8 cellular contexts compared by ENCODE assay signal in the genomic region with DNA sequence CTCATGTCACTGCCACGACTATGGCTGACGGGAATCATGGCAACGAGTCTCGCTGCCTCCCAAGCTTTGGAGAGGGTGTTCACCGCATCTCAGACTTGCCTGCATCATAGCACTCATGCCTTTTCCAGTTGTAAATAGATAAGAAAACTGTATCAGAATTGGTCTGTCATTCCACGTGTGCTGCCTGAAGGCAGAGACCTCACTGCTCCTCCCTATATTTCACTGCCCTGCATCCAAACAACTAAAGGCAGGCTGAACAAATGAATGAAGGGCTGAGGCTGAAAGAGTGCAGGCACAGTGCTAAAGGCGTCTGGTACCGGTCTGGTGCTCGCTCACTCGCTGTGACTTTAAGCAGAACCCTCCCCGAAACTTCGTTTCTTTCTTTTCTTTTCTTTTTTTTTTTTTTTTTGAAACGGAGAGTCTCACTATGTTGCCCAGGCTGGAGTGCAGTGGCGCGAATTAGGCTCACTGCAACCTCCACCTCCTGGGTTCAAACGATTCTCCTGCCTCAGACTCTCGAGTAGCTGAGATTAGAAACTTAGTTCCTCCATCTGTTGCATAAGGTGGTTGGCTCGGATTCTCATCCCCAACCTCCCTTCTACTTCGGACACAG. TPM values are rescaled to one million over a fixed set of nuclear protein-coding genes. Genes with fewer than 3 reads are reported as not detected.
DNase-seq lines count a peak whose midpoint lies in the region; ATAC-seq and TF ChIP-seq lines count a peak whose summit lies in the region.

No MANE protein-coding gene starts in this region.

- peak overlapping the region; percentile 92 for H3K27ac Mint-ChIP-seq in activated CD4-positive, alpha-beta T cell treated with anti-CD3 and anti-CD28 coated beads, Interleukin-2, amount 10 ng/mL, durations not matched to agents 7 days and 5 days
- H3K27ac Mint-ChIP-seq in naive thymus-derived CD8-positive, alpha-beta T cell = peak overlapping the region in 9 of 10 donors; percentile 88 to 97 (median 94)

- peaks cover 7% of the 10 kb centered on the region for H3K36me3 Mint-ChIP-seq in activated CD4-positive, alpha-beta T cell treated with anti-CD3 and anti-CD28 coated beads, Interleukin-2, amount 10 ng/mL, durations not matched to agents 7 days and 5 days (ENCODE audit: low read depth)
- peaks cover 0 to 10% (median 2%) of the 10 kb centered on the region in 3 donors for H3K36me3 Mint-ChIP-seq in naive thymus-derived CD8-positive, alpha-beta T cell

- H3K27me3 Mint-ChIP-seq in activated CD4-positive, alpha-beta T cell treated with anti-CD3 and anti-CD28 coated beads, Interleukin-2, amount 10 ng/mL, durations not matched to agents 7 days and 5 days = no peaks in the 10 kb centered on the region
- no peaks in the 10 kb centered on the region for H3K27me3 Mint-ChIP-seq in naive thymus-derived CD8-positive, alpha-beta T cell

- H3K9me3 Mint-ChIP-seq in activated CD4-positive, alpha-beta T cell treated with anti-CD3 and anti-CD28 coated beads, Interleukin-2, amount 10 ng/mL, durations not matched to agents 7 days and 5 days = no peaks in the 10 kb centered on the region
- no peaks in the 10 kb centered on the region for H3K9me3 Mint-ChIP-seq in naive thymus-derived CD8-positive, alpha-beta T cell

- DNase-seq in activated CD4-positive, alpha-beta T cell treated with anti-CD3 and anti-CD28 coated beads, Interleukin-2, amount 10 ng/mL, durations not matched to agents 7 days and 5 days = no peak
- DNase-seq in activated CD4-positive, alpha-beta T cell treated with anti-CD3 and anti-CD28 coated beads for 48 hours = no peak
- DNase-seq in MG63 = no peak
- DNase-seq in dorsolateral prefrontal cortex = no peak
- DNase-seq in naive thymus-derived CD8-positive, alpha-beta T cell = no peak
- no peak for DNase-seq in activated CD4-positive, CD25-positive, alpha-beta regulatory T cell treated with anti-CD3 and anti-CD28 coated beads, Interleukin-2, amount 50 U/mL, for 72 hours
- DNase-seq in GM20000 (ENCODE audit: low spot score) = no peak
- no peak for DNase-seq in stimulated activated naive CD4-positive, alpha-beta T cell (lab: John Stamatoyannopoulos, UW)

- peaks cover 28% of the 10 kb centered on the region for H3K4me1 Mint-ChIP-seq in activated CD4-positive, alpha-beta T cell treated with anti-CD3 and anti-CD28 coated beads, Interleukin-2, amount 10 ng/mL, durations not matched to agents 7 days and 5 days
- peaks cover 9 to 27% (median 23%) of the 10 kb centered on the region in 4 donors for H3K4me1 Mint-ChIP-seq in naive thymus-derived CD8-positive, alpha-beta T cell

- TF ChIP-seq CTCF in dorsolateral prefrontal cortex (IDR thresholded peaks at IDR 0.05 in 54 of 56, conservative IDR thresholded peaks at IDR 0.05 in 2 of 56; ENCODE audit: low read depth in 1 of 56, partially characterized antibody in 56 of 56) (no peak), GM20000 (IDR thresholded peaks at IDR 0.05; ENCODE audit: extremely low read depth, missing control alignments) (no peak)

- ATAC-seq in naive thymus-derived CD8-positive, alpha-beta T cell = no peak

- peak overlapping the region in 35 of 59 donors; percentile 10 to 79 (median 47) for H3K27ac ChIP-seq in dorsolateral prefrontal cortex

- peaks cover 3% of the 10 kb centered on the region; the same call in 1 of the 2 replicates for H3K36me3 ChIP-seq in MG63

- H3K27me3 ChIP-seq in MG63 (no peaks in the 10 kb centered on the region), dorsolateral prefrontal cortex (no peaks in the 10 kb centered on the region)

- intact Hi-C loops in dorsolateral prefrontal cortex (cut with DNase I) = loop anchor here in 1 of 2 donors (2.0 kb wide), 1 partner anchor 25 kb away; a partner anchor contains a TSS

- CTCF ChIA-PET in activated CD4-positive, alpha-beta T cell treated with anti-CD3 and anti-CD28 coated beads, Interleukin-2, amount 10 ng/mL, durations not matched to agents 7 days and 5 days (lab: Charles Lee) = interaction anchor here (0.6 to 2.6 kb wide), 4 partner anchors 10 to 163 kb away, joined by 3 to 10 read pairs (median 4); a partner anchor contains a TSS

- POLR2A ChIA-PET in activated CD4-positive, alpha-beta T cell treated with anti-CD3 and anti-CD28 coated beads, Interleukin-2, amount 10 ng/mL, durations not matched to agents 7 days and 5 days (lab: Charles Lee) = interaction anchor here (1.6 kb wide), 1 partner anchor 26 kb away, joined by 11 read pairs; a partner anchor contains a TSS
- POLR2A ChIA-PET in naive thymus-derived CD8-positive, alpha-beta T cell (lab: Charles Lee) = interaction anchor here (0.6 to 3.9 kb wide), 20 partner anchors 26 to 701 kb away, joined by 3 to 51 read pairs (median 4); a partner anchor contains a TSS

- no peaks in the 10 kb centered on the region for H3K9me3 ChIP-seq in MG63

- H3K4me3 ChIP-seq in MG63 (peak overlapping the region; percentile 77), dorsolateral prefrontal cortex (peak overlapping the region; percentile 60 to 99 (median 86))

- peak overlapping the region; percentile 97 for H3K4me3 Mint-ChIP-seq in activated CD4-positive, alpha-beta T cell treated with anti-CD3 and anti-CD28 coated beads, Interleukin-2, amount 10 ng/mL, durations not matched to agents 7 days and 5 days
- H3K4me3 Mint-ChIP-seq in naive thymus-derived CD8-positive, alpha-beta T cell = peak overlapping the region; percentile 94 to 100 (median 99)

RNA-seq across cellular contexts. Expression of a gene that starts 0.5 kb away (rescaled TPM):
- 10 to 100 TPM; 23.5 to 25.4 TPM for total RNA-seq in activated CD4-positive, alpha-beta T cell treated with anti-CD3 and anti-CD28 coated beads, Interleukin-2, amount 10 ng/mL, durations not matched to agents 7 days and 5 days
- total RNA-seq in MG63 (2014; rRNA removed; shearing (Covaris generic); ENCODE audit: low replicate concordance) = 81.1 and 101 TPM in 2 replicates
- 10 to 100 TPM; 22.5 to 39.4 (median 29.6) TPM for total RNA-seq in dorsolateral prefrontal cortex
- total RNA-seq in naive thymus-derived CD8-positive, alpha-beta T cell = 10 to 100 TPM; 16.0 to 16.5 TPM
- polyA plus RNA-seq in naive thymus-derived CD8-positive, alpha-beta T cell = 10 to 100 TPM; 22.1 to 27.9 (median 22.5) TPM

RNA-seq across cellular contexts. Expression of a gene that starts 25.3 kb away (rescaled TPM):
- 10 to 100 TPM; 38.7 to 42.3 TPM for total RNA-seq in activated CD4-positive, alpha-beta T cell treated with anti-CD3 and anti-CD28 coated beads, Interleukin-2, amount 10 ng/mL, durations not matched to agents 7 days and 5 days
- 5.2 and 9.2 TPM in 2 replicates for total RNA-seq in MG63 (2014; rRNA removed; shearing (Covaris generic); ENCODE audit: low replicate concordance)
- total RNA-seq in dorsolateral prefrontal cortex = 10 to 100 TPM; 25.8 to 45.8 (median 33.5) TPM
- 10 to 100 TPM; 47.2 to 49.3 TPM for total RNA-seq in naive thymus-derived CD8-positive, alpha-beta T cell
- 10 to 100 TPM in 2 of 3 donors, 1 to 10 TPM in 1; 7.2 to 17.8 (median 15.6) TPM for polyA plus RNA-seq in naive thymus-derived CD8-positive, alpha-beta T cell

RNA-seq across cellular contexts. Expression of a gene that starts 26.2 kb away (rescaled TPM):
- 10 to 100 TPM; 66.4 to 70.7 TPM for total RNA-seq in activated CD4-positive, alpha-beta T cell treated with anti-CD3 and anti-CD28 coated beads, Interleukin-2, amount 10 ng/mL, durations not matched to agents 7 days and 5 days
- 99.8 and 133 TPM in 2 replicates for total RNA-seq in MG63 (2014; rRNA removed; shearing (Covaris generic); ENCODE audit: low replicate concordance)
- total RNA-seq in dorsolateral prefrontal cortex = 100 to 1,000 TPM in 25 of 120 experiments, 10 to 100 TPM in 95; 53.7 to 114 (median 90.3) TPM
- 10 to 100 TPM; 74.9 to 78.8 TPM for total RNA-seq in naive thymus-derived CD8-positive, alpha-beta T cell
- polyA plus RNA-seq in naive thymus-derived CD8-positive, alpha-beta T cell = 10 to 100 TPM; 71.6 to 80.9 (median 74.9) TPM
